16 cellular contexts compared by ENCODE assay signal in the genomic region with DNA sequence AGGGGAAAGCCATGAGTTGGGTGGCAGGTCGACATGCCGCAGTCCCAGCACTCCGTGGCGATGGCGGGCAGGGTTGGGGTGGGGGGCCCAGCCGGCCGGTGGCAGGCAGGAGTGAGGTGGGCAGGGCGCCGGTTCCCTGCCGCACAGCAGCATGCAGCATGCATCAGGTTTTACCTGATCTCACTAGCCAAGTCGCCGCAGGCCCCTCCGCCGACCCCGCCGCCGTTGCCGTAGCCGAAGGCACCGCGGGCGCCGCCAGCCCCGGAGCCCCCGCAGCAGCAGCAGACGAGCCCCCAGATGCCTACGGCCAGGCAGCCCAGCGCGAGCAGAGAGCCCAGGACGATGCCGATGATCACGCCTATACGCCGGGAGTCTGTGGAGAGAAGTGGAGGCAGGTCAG. TPM values are rescaled to one million over a fixed set of nuclear protein-coding genes. Genes with fewer than 3 reads are reported as not detected.
DNase-seq lines count a peak whose midpoint lies in the region; ATAC-seq and TF ChIP-seq lines count a peak whose summit lies in the region.
"Had no signal": no experiment of that assay in that cellular context is flagged by ENCODE, and none has a peak within 500 bp of the region (broad histone marks: within the 10 kb centered on the region; RNA-seq: fewer than 3 reads in every experiment).

No MANE protein-coding gene starts in this region.

- peaks cover 4% of the 10 kb centered on the region for H3K36me3 Mint-ChIP-seq in CD8-positive, alpha-beta T cell

- H3K27ac Mint-ChIP-seq in CD8-positive, alpha-beta T cell = peak overlapping the region; percentile 25
- H3K27ac Mint-ChIP-seq: H9 had no signal

- peak overlapping the region; percentile 84 for H3K4me2 ChIP-seq in osteoblast (ENCODE audit: insufficient read depth, low read length)

- no peak overlapping the region for H3K27ac ChIP-seq in CD8-positive, alpha-beta T cell (ENCODE audit: low read depth, low read length)
- H3K27ac ChIP-seq in caudate nucleus (ENCODE audit: low read depth, low read length) (peak overlapping the region; percentile 92), osteoblast (ENCODE audit: low read depth, low read length) (no peak overlapping the region)

- no peaks in the 10 kb centered on the region for H3K36me3 ChIP-seq in CD8-positive, alpha-beta T cell (ENCODE audit: insufficient read depth, low read length)
- no peaks in the 10 kb centered on the region for H3K36me3 ChIP-seq in osteoblast (ENCODE audit: insufficient read depth, low read length)

- CTCF ChIA-PET in AG04449 (lab: Yijun Ruan, JAX) = interaction anchor here (0.8 to 1.0 kb wide), 2 partner anchors 35 to 57 kb away, joined by 4 read pairs; no protein-coding TSS in a partner anchor
- CTCF ChIA-PET in CD8-positive, alpha-beta T cell (lab: Charles Lee) = interaction anchor here (1.4 to 3.9 kb wide), 2 partner anchors 36 to 57 kb away, joined by 9 to 24 read pairs; no protein-coding TSS in a partner anchor

- peak overlapping the region; percentile 92 for H3K4me3 Mint-ChIP-seq in CD8-positive, alpha-beta T cell

- intact Hi-C loops in CD8-positive, alpha-beta T cell (cut with DNase I, micrococcal nuclease) = loop anchor here (1.0 kb wide), 2 partner anchors 70 to 75 kb away; a partner anchor contains a TSS

- no peaks in the 10 kb centered on the region for H3K27me3 Mint-ChIP-seq in CD8-positive, alpha-beta T cell (ENCODE audit: low read depth)

- H3K27me3 ChIP-seq in CD8-positive, alpha-beta T cell (ENCODE audit: insufficient read depth, low read length) = no peaks in the 10 kb centered on the region
- no peaks in the 10 kb centered on the region for H3K27me3 ChIP-seq in osteoblast (ENCODE audit: insufficient read depth, low read length)

- H3K9me3 ChIP-seq in CD8-positive, alpha-beta T cell (ENCODE audit: low read length) = no peaks in the 10 kb centered on the region
- H3K9me3 ChIP-seq in osteoblast (ENCODE audit: low read depth, low read length) = no peaks in the 10 kb centered on the region

- no peak for TF ChIP-seq CTCF in AG04449 (IDR thresholded peaks at IDR 0.05; ENCODE audit: insufficient read depth, low read length, missing control alignments)
- TF ChIP-seq CTCF in CD8-positive, alpha-beta T cell (IDR thresholded peaks at IDR 0.05) = no peak
- no peak for TF ChIP-seq CTCF in osteoblast (IDR thresholded peaks at IDR 0.05; ENCODE audit: extremely low read depth, low read depth, low read length)
- no peak for TF ChIP-seq CTCF in GM10266 (IDR thresholded peaks at IDR 0.05; ENCODE audit: control insufficient read depth, insufficient read depth, low read depth, missing control alignments)

- H3K4me1 ChIP-seq in CD8-positive, alpha-beta T cell (ENCODE audit: insufficient read depth, low read length) = peaks cover 18% of the 10 kb centered on the region
- H3K4me1 ChIP-seq in osteoblast (ENCODE audit: insufficient read depth, low read length) = peaks cover 20% of the 10 kb centered on the region

- no peaks in the 10 kb centered on the region for H4K20me1 ChIP-seq in osteoblast (ENCODE audit: insufficient read depth, low read length)

- POLR2A ChIA-PET in AG04449 (lab: Yijun Ruan, JAX) = interaction anchor here (0.6 kb wide), 1 partner anchor 1838 kb away, joined by 3 read pairs; no protein-coding TSS in a partner anchor
- POLR2A ChIA-PET in CD8-positive, alpha-beta T cell (lab: Charles Lee) = interaction anchor here (0.6 kb wide), 1 partner anchor 11 kb away, joined by 3 read pairs; no protein-coding TSS in a partner anchor

- no peaks in the 10 kb centered on the region for H3K79me2 ChIP-seq in osteoblast (ENCODE audit: insufficient read depth, low read length)

- no peak for ATAC-seq in CD8-positive, alpha-beta T cell

- H3K4me3 ChIP-seq in AG04449 (ENCODE audit: low read depth, low read length) (peak overlapping the region; percentile 63), osteoblast (ENCODE audit: insufficient read depth, low read length) (no peak overlapping the region)
- H3K4me3 ChIP-seq in CD8-positive, alpha-beta T cell (ENCODE audit: low read depth, low read length) = peak overlapping the region; percentile 71

- H3K9me3 Mint-ChIP-seq in CD8-positive, alpha-beta T cell = no peaks in the 10 kb centered on the region
- H3K9me3 Mint-ChIP-seq: H9 had no signal

- H3K4me1 Mint-ChIP-seq in CD8-positive, alpha-beta T cell (ENCODE audit: low read depth) = peaks cover 32% of the 10 kb centered on the region

- no peak for DNase-seq in AG04449 (ENCODE audit: low read depth, low spot score)
- peak in 1 of 7 experiments; percentile 7 for DNase-seq in CD8-positive, alpha-beta T cell
- no peak for DNase-seq in caudate nucleus (lab: John Stamatoyannopoulos, UW)
- DNase-seq in osteoblast (ENCODE audit: insufficient read length, low spot score, missing footprints) = no peak
- DNase-seq in HCEC 1CT = no peak
- DNase-seq in effector CD8-positive, alpha-beta T cell (lab: John Stamatoyannopoulos, UW) = no peak
- DNase-seq in NAMALWA (ENCODE audit: low spot score) = no peak
- no peak for DNase-seq in GM10266 (ENCODE audit: extremely low spot score)
- DNase-seq: activated CD8-positive, alpha-beta memory T cell treated with anti-CD3 and anti-CD28 coated beads for 24 hours; H9; NCI-H1930; NCI-H774; SHP77; stimulated activated CD4-positive, alpha-beta T cell treated with anti-CD3 and anti-CD28 coated beads, Interleukin-2, amount 100 ng/mL, for 24 hours had no signal

- no peak overlapping the region for H2AFZ ChIP-seq in osteoblast (ENCODE audit: low read length)

RNA-seq across cellular contexts. Expression of a gene that starts 6.7 kb away (rescaled TPM):
- not detected for total RNA-seq in CD8-positive, alpha-beta T cell
- not detected in 2 replicates for total RNA-seq in osteoblast
- total RNA-seq: H9, LHCN-M2, pulmonary artery endothelial cell had no signal

RNA-seq across cellular contexts. Expression of a gene that starts 29.0 kb away (rescaled TPM):
- total RNA-seq in CD8-positive, alpha-beta T cell = under 1 TPM; 0.30 to 0.47 TPM
- under 0.01 and 0.36 TPM in 2 replicates for total RNA-seq in osteoblast
- total RNA-seq: H9, LHCN-M2, pulmonary artery endothelial cell had no signal

RNA-seq across cellular contexts. Expression of a gene that starts 44.3 kb away (rescaled TPM):
- 1 to 10 TPM; 4.9 to 7.1 TPM for total RNA-seq in CD8-positive, alpha-beta T cell
- 0.29 and 0.36 TPM in 2 replicates for total RNA-seq in osteoblast

RNA-seq across cellular contexts. Expression of a gene that starts 53.5 kb away (rescaled TPM):
- total RNA-seq in CD8-positive, alpha-beta T cell = 1 to 10 TPM; 5.6 to 6.6 TPM
- total RNA-seq in osteoblast = not detected in 2 replicates
- total RNA-seq: H9, LHCN-M2 had no signal
